Comparison of ENCODE assay signal across 11 cellular contexts in genomic region chr6:129133770-129134192, GRCh38.
DNase-seq lines count a peak whose midpoint lies in the region; ATAC-seq, FAIRE-seq and TF ChIP-seq lines count a peak whose summit lies in the region.
"Had no signal": no experiment of that assay in that cellular context is flagged by ENCODE, and none has a peak within 500 bp of the region (broad histone marks: within the 10 kb centered on the region; RNA-seq: fewer than 3 reads in every experiment).

No MANE protein-coding gene starts in this region.

- H4K5ac ChIP-seq in IMR-90 (ENCODE audit: low read depth, low read length): no peak overlapping the region

- H3K9ac ChIP-seq in IMR-90 (ENCODE audit: low read depth, low read length) (no peak overlapping the region), endothelial cell of umbilical vein (replicated peaks; ENCODE audit: extremely low read depth, insufficient read depth, low read length) (no peak overlapping the region)

- TF ChIP-seq CTCF in IMR-90 (conservative IDR thresholded peaks at IDR 0.05; ENCODE audit: low read depth, low read length): no peak
- no peak for TF ChIP-seq CTCF in endothelial cell of umbilical vein (IDR thresholded peaks at IDR 0.05; ENCODE audit: extremely low read depth in 1 of 2, insufficient read depth in 1 of 2, low read depth in 1 of 2, low read length in 2 of 2)
- TF ChIP-seq CTCF in stomach (IDR thresholded peaks at IDR 0.05): no peak

- TF ChIP-seq POLR2A in IMR-90 (IDR thresholded peaks at IDR 0.05; ENCODE audit: low read depth, low read length): no peak
- TF ChIP-seq POLR2A in endothelial cell of umbilical vein (IDR thresholded peaks at IDR 0.05; ENCODE audit: low read depth, low read length): no peak
- TF ChIP-seq POLR2A in stomach (IDR thresholded peaks at IDR 0.05): no peak

- no peak overlapping the region for H2BK5ac ChIP-seq in IMR-90 (ENCODE audit: low read depth, low read length, poor library complexity, severe bottlenecking)

- H3K36me3 ChIP-seq in IMR-90 (ENCODE audit: control insufficient read depth, insufficient read depth, low read length) (no peaks in the 10 kb centered on the region), endothelial cell of umbilical vein (ENCODE audit: control insufficient read depth in 2 of 2, extremely low read depth in 1 of 2, insufficient read depth in 2 of 2, low read length in 2 of 2) (no peaks in the 10 kb centered on the region), stomach (no peaks in the 10 kb centered on the region)

- no peak overlapping the region for H3K14ac ChIP-seq in IMR-90 (replicated peaks; ENCODE audit: low read depth, low read length)

- H3K56ac ChIP-seq in IMR-90 (ENCODE audit: extremely low read depth, insufficient read depth, low read length): no peak overlapping the region

- no peak overlapping the region for H4K8ac ChIP-seq in IMR-90 (ENCODE audit: low read depth in 2 of 2, low read length in 2 of 2)

- H4K91ac ChIP-seq in IMR-90 (ENCODE audit: insufficient read depth, low read depth, low read length): no peak overlapping the region

- BruUV-seq in IMR-90 (replicated peaks; lab: Mats Ljungman, UMichigan): no TSS peak
- BruUV-seq in endothelial cell of umbilical vein (replicated peaks; lab: Mats Ljungman, UMichigan): no TSS peak

- intact Hi-C loops in IMR-90 (cut with micrococcal nuclease): no loop called here
- intact Hi-C loops in endothelial cell of umbilical vein (cut with micrococcal nuclease): loop anchor here (1.0 kb wide), 1 partner anchor 29 kb away; no protein-coding TSS in a partner anchor
- intact Hi-C loops in stomach (cut with DNase I; ENCODE audit: low total_unique reads): no loop called here

- H2BK120ac ChIP-seq in IMR-90 (ENCODE audit: low read depth, low read length): no peak overlapping the region

- WGBS in IMR-90 (ENCODE audit: extremely low coverage in 2 of 2, insufficient read length in 1 of 2), 2 experiments: no CpG with 5 or more reads among the region's 5 CpGs
- WGBS in stomach, 5 donors: 17 to 36% (median 29%) methylated on average over 5 of the region's 5 CpGs

- no peak overlapping the region for H3K4me2 ChIP-seq in IMR-90 (ENCODE audit: low read depth, low read length)
- peak overlapping the region; percentile 45 for H3K4me2 ChIP-seq in endothelial cell of umbilical vein (ENCODE audit: insufficient read depth, low read length)

- ATAC-seq in IMR-90 (ENCODE audit: low read depth) (no peak), GM19351 (IDR thresholded peaks at IDR 0.05; ENCODE audit: unreplicated experiment) (no peak)

- H2AFZ ChIP-seq in IMR-90 (replicated peaks; ENCODE audit: low read length, poor library complexity): no peak overlapping the region
- H2AFZ ChIP-seq in endothelial cell of umbilical vein (ENCODE audit: low read depth, low read length): no peak overlapping the region

- H3K4me1 ChIP-seq in IMR-90 (ENCODE audit: control insufficient read depth, insufficient read depth, low read length) (no peaks in the 10 kb centered on the region), endothelial cell of umbilical vein (ENCODE audit: control insufficient read depth, extremely low read depth, insufficient read depth, low read length) (peaks cover 11% of the 10 kb centered on the region), stomach (peaks cover 0 to 26% (median 18%) of the 10 kb centered on the region in 4 donors)

- H4K20me1 ChIP-seq in IMR-90 (ENCODE audit: insufficient read depth, low read length) (no peaks in the 10 kb centered on the region), endothelial cell of umbilical vein (replicated peaks; ENCODE audit: control insufficient read depth, extremely low read depth, insufficient read depth, low read length) (no peaks in the 10 kb centered on the region)

- no peak overlapping the region for H2BK15ac ChIP-seq in IMR-90 (ENCODE audit: low read depth, low read length)

- no peaks in the 10 kb centered on the region for H3K79me1 ChIP-seq in IMR-90 (ENCODE audit: low read depth in 1 of 2, low read length in 2 of 2)

- H3K9me3 ChIP-seq in IMR-90 (ENCODE audit: control insufficient read depth, insufficient read depth, low read length) (no peaks in the 10 kb centered on the region), endothelial cell of umbilical vein (replicated peaks; ENCODE audit: control insufficient read depth, insufficient read depth, low read length) (no peaks in the 10 kb centered on the region), stomach (no peaks in the 10 kb centered on the region)

- H3K79me2 ChIP-seq in endothelial cell of umbilical vein (ENCODE audit: control insufficient read depth, insufficient read depth, low read length): no peaks in the 10 kb centered on the region

- no peak for TF ChIP-seq RAD21 in IMR-90 (IDR thresholded peaks at IDR 0.05; ENCODE audit: low read length)

- no peak overlapping the region for H3K4me3 ChIP-seq in IMR-90 (ENCODE audit: insufficient read depth, low read depth, low read length)
- no peak overlapping the region for H3K4me3 ChIP-seq in endothelial cell of umbilical vein (replicated peaks in 1 of 3; ENCODE audit: insufficient read depth in 1 of 3, low read depth in 1 of 3, low read length in 3 of 3)
- H3K4me3 ChIP-seq in stomach: peak overlapping the region in 1 of 4 donors; percentile 11

- CTCF ChIA-PET in IMR-90 (lab: Yijun Ruan, JAX): interaction anchor here (0.5 kb wide), 1 partner anchor 1506 kb away, joined by 3 read pairs; no protein-coding TSS in a partner anchor
- CTCF ChIA-PET in endothelial cell of umbilical vein (lab: Charles Lee): interaction anchor here (0.9 to 1.6 kb wide), 7 partner anchors 12 to 202 kb away, joined by 3 to 8 read pairs (median 3); no protein-coding TSS in a partner anchor

- DNase-seq in IMR-90: peak; percentile 39
- DNase-seq in endothelial cell of umbilical vein (ENCODE audit: low read depth, low spot score): peak; percentile 89
- DNase-seq in iris pigment epithelial cell (ENCODE audit: low read depth): peak; percentile 65
- no peak for DNase-seq in stomach
- DNase-seq in iPS-NIHi11 (ENCODE audit: low spot score): no peak
- DNase-seq in Ammon's horn (ENCODE audit: low spot score): no peak
- DNase-seq in NCI-H1930 (lab: John Stamatoyannopoulos, UW): no peak
- DNase-seq: activated naive CD4-positive, alpha-beta T cell treated with anti-CD3 and anti-CD28 coated beads, Interleukin-2, amount 10 ng/mL, durations not matched to agents 7 days and 5 days; DMS53; NCI-H1048 had no signal

- H2AK5ac ChIP-seq in IMR-90 (ENCODE audit: low read depth, low read length): no peak overlapping the region

- no peak overlapping the region for H2BK20ac ChIP-seq in IMR-90 (ENCODE audit: low read depth, low read length)

- in situ Hi-C loops in IMR-90 (cut with MboI; ENCODE audit: low sequenced_read_pairs): no loop called here

- H3K9me1 ChIP-seq in IMR-90 (ENCODE audit: insufficient read depth, low read length): no peaks in the 10 kb centered on the region
- no peaks in the 10 kb centered on the region for H3K9me1 ChIP-seq in endothelial cell of umbilical vein (replicated peaks; ENCODE audit: control insufficient read depth, extremely low read depth, insufficient read depth, low read length)

- POLR2A ChIA-PET in IMR-90 (lab: Charles Lee; ENCODE audit: unreplicated experiment): no interaction called here
- POLR2A ChIA-PET in endothelial cell of umbilical vein (lab: Charles Lee): interaction anchor here (0.6 kb wide), 1 partner anchor 92 kb away, joined by 3 read pairs; no protein-coding TSS in a partner anchor

- peak; percentile 78 for FAIRE-seq in endothelial cell of umbilical vein (lab: Jason Lieb, UNC)

- no peak overlapping the region for H3K27ac ChIP-seq in IMR-90 (ENCODE audit: insufficient read depth, low read length)
- H3K27ac ChIP-seq in endothelial cell of umbilical vein (ENCODE audit: insufficient read depth, low read depth, low read length): no peak overlapping the region
- peak overlapping the region in 4 of 5 donors; percentile 56 to 69 (median 65) for H3K27ac ChIP-seq in stomach

- H2AK9ac ChIP-seq in IMR-90 (replicated peaks; ENCODE audit: low read depth, low read length, poor library complexity): no peak overlapping the region

- no peak overlapping the region for H3K18ac ChIP-seq in IMR-90 (ENCODE audit: low read depth, low read length)

- TF ChIP-seq EP300 in stomach (IDR thresholded peaks at IDR 0.05): no peak

- no peak overlapping the region for H3K23ac ChIP-seq in IMR-90 (ENCODE audit: low read depth, low read length)

- no peak overlapping the region for H3K4ac ChIP-seq in IMR-90 (ENCODE audit: low read depth, low read length)

- H3K27me3 ChIP-seq in IMR-90 (ENCODE audit: control insufficient read depth, insufficient read depth, low read length) (peaks cover 2% of the 10 kb centered on the region; the same call in 1 of the 2 replicates), endothelial cell of umbilical vein (ENCODE audit: control insufficient read depth in 2 of 2, insufficient read depth in 2 of 2, low read length in 2 of 2) (peaks cover 0 to under 1% of the 10 kb centered on the region in 2 experiments), stomach (no peaks in the 10 kb centered on the region)

- dilution Hi-C loops in IMR-90 (cut with HindIII; ENCODE audit: low sequenced_read_pairs, unreplicated experiment) (no loop called here), endothelial cell of umbilical vein (cut with MboI; ENCODE audit: extremely low pct_ligation_motif_present, low sequenced_read_pairs) (no loop called here)

TF ChIP-seq in IMR-90, 13 proteins besides CTCF, POLR2A, EP300 and RAD21 (continues in another document):
- TF ChIP-seq RCOR1 (IDR thresholded peaks at IDR 0.05; ENCODE audit: insufficient replicate concordance, low read length) (no peak), NFE2L2 (IDR thresholded peaks at IDR 0.05; ENCODE audit: low read depth, low read length) (no peak), FOS (IDR thresholded peaks at IDR 0.05; ENCODE audit: low read depth, low read length) (no peak), MXI1 (IDR thresholded peaks at IDR 0.05; ENCODE audit: borderline replicate concordance, low read depth, low read length) (no peak), CHD1 (IDR thresholded peaks at IDR 0.05; ENCODE audit: low read depth, low read length) (no peak), MAZ (IDR thresholded peaks at IDR 0.05; ENCODE audit: borderline replicate concordance, low read depth, low read length) (no peak), CEBPB (IDR thresholded peaks at IDR 0.05; ENCODE audit: low read depth, low read length) (no peak), SMC3 (IDR thresholded peaks at IDR 0.05; ENCODE audit: low read depth, low read length) (no peak)

TF ChIP-seq in endothelial cell of umbilical vein, 7 proteins besides CTCF, POLR2A, EP300 and RAD21:
- TF ChIP-seq GATA2 (IDR thresholded peaks at IDR 0.05; ENCODE audit: insufficient read depth, insufficient read length, low read depth, low read length) (no peak), FOS (IDR thresholded peaks at IDR 0.05; ENCODE audit: borderline replicate concordance, insufficient read depth, low read length) (no peak), POLR2AphosphoS5 (IDR thresholded peaks at IDR 0.05; ENCODE audit: insufficient read depth, low read depth, low read length) (no peak)

Comparison
In these comparisons a context has a peak if more than half of its experiments do, and no peak if none do; other contexts are left out.
1. DNase-seq: peak in IMR-90 (single experiment), endothelial cell of umbilical vein (single experiment) and iris pigment epithelial cell (single experiment); none in stomach (single experiment), iPS-NIHi11 (single experiment), Ammon's horn (single experiment) and NCI-H1930 (0 of 2).
2. H3K27ac ChIP-seq: peak in stomach (4 of 5); none in IMR-90 (single experiment) and endothelial cell of umbilical vein (single experiment).